ENCODE assay signal across 8 cellular contexts in the genomic region with DNA sequence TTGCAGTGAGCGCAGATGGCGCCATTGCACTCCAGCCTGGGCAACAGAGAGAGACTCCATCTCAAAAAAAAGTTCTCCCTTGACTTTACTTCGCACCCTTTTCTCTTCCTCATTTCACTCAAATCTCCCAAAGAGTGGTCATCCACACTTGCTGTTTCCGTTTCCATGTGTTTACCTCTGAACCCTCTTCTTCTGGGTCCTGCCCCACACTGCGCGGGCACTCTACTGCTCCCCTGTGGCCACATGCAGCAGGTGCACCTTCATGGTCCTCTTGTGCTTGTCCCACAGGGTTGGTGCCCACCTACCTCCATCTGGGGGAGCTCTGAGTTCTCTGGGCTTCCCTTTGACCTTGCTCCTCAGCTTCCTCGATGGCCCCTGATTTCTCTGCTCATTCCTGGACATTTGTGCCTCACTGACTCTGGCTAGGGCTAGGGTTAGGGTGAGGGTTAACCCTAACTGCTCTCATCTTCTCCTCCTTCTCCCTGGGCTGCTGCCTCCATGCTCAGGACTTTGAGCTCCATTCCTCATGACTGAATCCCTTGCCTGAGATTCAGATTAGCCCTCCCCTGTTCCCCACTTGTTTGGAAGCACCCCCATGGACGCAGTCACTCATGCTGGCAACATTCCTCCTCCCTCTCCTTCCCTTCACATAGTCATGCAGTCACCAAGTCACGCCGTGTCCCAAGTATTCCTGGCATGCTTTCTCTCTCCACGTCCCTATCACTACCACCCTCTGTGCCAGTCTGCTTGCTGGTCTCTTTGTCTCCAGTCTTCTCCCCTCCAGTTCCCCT. TPM values are rescaled to one million over a fixed set of nuclear protein-coding genes. Genes with fewer than 3 reads are reported as not detected.
DNase-seq lines count a peak whose midpoint lies in the region; ATAC-seq and TF ChIP-seq lines count a peak whose summit lies in the region.

No MANE protein-coding gene starts in this region.

- no peak overlapping the region for H3K18ac ChIP-seq in mesendoderm (ENCODE audit: low read length)

- H2BK15ac ChIP-seq in mesendoderm (replicated peaks; ENCODE audit: low read depth), result no peak overlapping the region

- H4K8ac ChIP-seq in mesendoderm (ENCODE audit: low read depth, low read length), result no peak overlapping the region

- H3K36me3 ChIP-seq in brain microvascular endothelial cell (replicated peaks) (no peaks in the 10 kb centered on the region), mesendoderm (ENCODE audit: control insufficient read depth, insufficient read depth, low read length) (no peaks in the 10 kb centered on the region), MG63 (no peaks in the 10 kb centered on the region; the same call in 1 of the 2 replicates)

- peaks cover 31% of the 10 kb centered on the region for H3K9me3 ChIP-seq in MG63

- H3K79me1 ChIP-seq in mesendoderm (ENCODE audit: low read length), result no peaks in the 10 kb centered on the region

- no CpG with 5 or more reads among the region's 11 CpGs for WGBS in mesendoderm (ENCODE audit: extremely low coverage, insufficient coverage, low lambda C conversion rate)

- no peak for ATAC-seq in GM18861 (IDR thresholded peaks at IDR 0.05; ENCODE audit: unreplicated experiment)

- H3K27me3 ChIP-seq in brain microvascular endothelial cell (replicated peaks), result no peaks in the 10 kb centered on the region
- H3K27me3 ChIP-seq in mesendoderm (ENCODE audit: insufficient read depth, low read length, poor library complexity), result no peaks in the 10 kb centered on the region
- H3K27me3 ChIP-seq in MG63, result no peaks in the 10 kb centered on the region

- H2BK5ac ChIP-seq in mesendoderm (ENCODE audit: low read length), result no peak overlapping the region

- H3K4ac ChIP-seq in mesendoderm (ENCODE audit: low read depth, low read length), result no peak overlapping the region

- H3K27ac ChIP-seq in brain microvascular endothelial cell (no peak overlapping the region), mesendoderm (ENCODE audit: low read depth, low read length) (no peak overlapping the region)

- TF ChIP-seq CTCF in brain microvascular endothelial cell (IDR thresholded peaks at IDR 0.05; ENCODE audit: low read depth, low read length, missing control alignments), result peak; percentile 67

- H3K9ac ChIP-seq in mesendoderm (ENCODE audit: low read length), result no peak overlapping the region

- peak; percentile 17 for DNase-seq in EH (ENCODE audit: low read depth)
- DNase-seq in HT-29 (ENCODE audit: low spot score), result peak; percentile 31
- no peak for DNase-seq in brain microvascular endothelial cell
- DNase-seq in mesendoderm, result peak; percentile 76
- DNase-seq in MG63, result no peak
- no peak for DNase-seq in NCI-H1417 treated with DMSO at 0.1 percent for 48 hours (lab: John Stamatoyannopoulos, UW)
- no peak for DNase-seq in activated CD4-positive, CD25-positive, alpha-beta regulatory T cell (lab: John Stamatoyannopoulos, UW)

- in situ Hi-C loops in brain microvascular endothelial cell (cut with HindIII; ENCODE audit: low pct_ligation_motif_present, low sequenced_read_pairs), result no loop called here

- no peaks in the 10 kb centered on the region for H3K4me1 ChIP-seq in mesendoderm (ENCODE audit: control insufficient read depth, low read depth, low read length)

- no peak overlapping the region for H3K56ac ChIP-seq in mesendoderm (ENCODE audit: low read length)

- H3K4me2 ChIP-seq in mesendoderm (ENCODE audit: low read length), result no peak overlapping the region

- H4K5ac ChIP-seq in mesendoderm (ENCODE audit: low read length), result no peak overlapping the region

- no peaks in the 10 kb centered on the region for H3K79me2 ChIP-seq in mesendoderm (ENCODE audit: control insufficient read depth, insufficient read depth, low read length)

- no peak overlapping the region for H2BK120ac ChIP-seq in mesendoderm (ENCODE audit: low read depth, low read length)

- H2AK5ac ChIP-seq in mesendoderm (ENCODE audit: low read length), result no peak overlapping the region

- H3K23ac ChIP-seq in mesendoderm (ENCODE audit: low read length), result no peak overlapping the region

- H3K4me3 ChIP-seq in brain microvascular endothelial cell (ENCODE audit: low read depth, low read length) (no peak overlapping the region), mesendoderm (ENCODE audit: low read length) (no peak overlapping the region), MG63 (no peak overlapping the region)

RNA-seq across cellular contexts. Expression of a gene that starts 26.6 kb away (rescaled TPM):
- total RNA-seq in HT-29 (2014; rRNA removed; shearing (Covaris generic)), result not detected in 2 replicates
- polyA plus RNA-seq in mesendoderm (2013, experiment 1 of 2), result 0.04 TPM
- polyA plus RNA-seq in mesendoderm (2013, experiment 2 of 2), result 0.03 TPM
- 1.1 TPM in 1 of 2 replicates, not detected in the other for total RNA-seq in MG63 (2014; rRNA removed; shearing (Covaris generic); ENCODE audit: low replicate concordance)

Comparison
In these comparisons a context has a peak if more than half of its experiments do, and no peak if none do; other contexts are left out.
1. DNase-seq: peak in EH (single experiment), HT-29 (single experiment) and mesendoderm (single experiment); none in brain microvascular endothelial cell (single experiment), MG63 (single experiment), NCI-H1417 treated with DMSO at 0.1 percent for 48 hours (single experiment) and activated CD4-positive, CD25-positive, alpha-beta regulatory T cell (0 of 4).